Comparison of ENCODE assay signal across 1 cellular context in the genomic region with DNA sequence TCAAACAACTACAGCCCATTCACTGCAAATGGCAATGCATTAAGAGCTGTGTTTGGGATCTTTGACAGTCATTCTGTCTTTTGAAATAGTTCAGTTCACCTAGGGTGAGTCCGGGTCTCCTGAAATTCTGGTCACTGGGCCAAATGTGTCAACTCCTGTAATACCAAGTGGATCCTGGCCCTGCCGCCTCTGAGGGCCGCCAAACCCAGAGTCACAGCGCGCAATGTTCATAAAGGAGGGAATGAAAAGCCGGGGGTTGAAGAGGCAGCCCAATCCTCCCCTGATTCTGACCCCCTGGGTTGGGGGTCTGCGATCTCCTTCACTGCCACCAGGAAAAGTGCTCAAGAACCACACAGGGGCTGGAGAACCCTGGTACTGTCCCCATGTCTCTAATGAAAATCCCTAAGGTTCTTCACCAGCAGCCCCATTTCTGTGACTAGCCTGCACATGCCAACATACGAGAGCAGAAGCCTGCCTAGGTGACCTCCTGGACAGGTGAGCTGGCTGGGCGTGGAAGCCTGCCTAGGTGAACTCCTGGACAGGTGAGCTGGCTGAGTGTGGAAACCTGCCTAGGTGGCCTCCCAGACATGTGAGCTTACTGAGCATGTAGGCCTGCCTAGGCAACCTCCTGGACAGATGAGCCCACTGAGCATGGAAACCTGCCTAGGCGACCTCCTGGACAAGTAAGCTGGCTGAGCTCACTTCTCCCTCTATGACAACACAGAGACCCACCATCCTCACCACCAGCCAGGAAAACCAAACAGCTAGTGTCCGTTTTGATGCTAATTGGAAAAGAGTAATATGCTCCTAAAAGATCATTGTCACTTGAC.
TF ChIP-seq lines count a peak whose summit lies in the region.

No MANE protein-coding gene starts in this region.

TF ChIP-seq in H1, 55 proteins besides CTCF, POLR2A, EP300 and RAD21:
- TF ChIP-seq, protein P1, sequence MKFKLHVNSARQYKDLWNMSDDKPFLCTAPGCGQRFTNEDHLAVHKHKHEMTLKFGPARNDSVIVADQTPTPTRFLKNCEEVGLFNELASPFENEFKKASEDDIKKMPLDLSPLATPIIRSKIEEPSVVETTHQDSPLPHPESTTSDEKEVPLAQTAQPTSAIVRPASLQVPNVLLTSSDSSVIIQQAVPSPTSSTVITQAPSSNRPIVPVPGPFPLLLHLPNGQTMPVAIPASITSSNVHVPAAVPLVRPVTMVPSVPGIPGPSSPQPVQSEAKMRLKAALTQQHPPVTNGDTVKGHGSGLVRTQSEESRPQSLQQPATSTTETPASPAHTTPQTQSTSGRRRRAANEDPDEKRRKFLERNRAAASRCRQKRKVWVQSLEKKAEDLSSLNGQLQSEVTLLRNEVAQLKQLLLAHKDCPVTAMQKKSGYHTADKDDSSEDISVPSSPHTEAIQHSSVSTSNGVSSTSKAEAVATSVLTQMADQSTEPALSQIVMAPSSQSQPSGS (IDR thresholded peaks at IDR 0.05; ENCODE audit: low read length), result no peak
- TF ChIP-seq JUND (IDR thresholded peaks at IDR 0.05; ENCODE audit: low read length) (no peak), SIN3A (conservative IDR thresholded peaks at IDR 0.05 in 1 of 2, IDR thresholded peaks at IDR 0.05 in 1 of 2; ENCODE audit: low read depth in 1 of 2, low read length in 2 of 2) (no peak), SAP30 (IDR thresholded peaks at IDR 0.05; ENCODE audit: insufficient read depth, insufficient replicate concordance, low read length) (no peak), CBX8 (IDR thresholded peaks at IDR 0.05; ENCODE audit: borderline replicate concordance, low read depth, low read length) (no peak), BCL11A (IDR thresholded peaks at IDR 0.05; ENCODE audit: low read depth in 2 of 2, low read length in 2 of 2) (no peak), TBP (IDR thresholded peaks at IDR 0.05; ENCODE audit: low read depth, low read length) (no peak), SIRT6 (IDR thresholded peaks at IDR 0.05; ENCODE audit: low read length) (no peak)
